ENCODE assay signal across 1 cellular context in the genomic region with DNA sequence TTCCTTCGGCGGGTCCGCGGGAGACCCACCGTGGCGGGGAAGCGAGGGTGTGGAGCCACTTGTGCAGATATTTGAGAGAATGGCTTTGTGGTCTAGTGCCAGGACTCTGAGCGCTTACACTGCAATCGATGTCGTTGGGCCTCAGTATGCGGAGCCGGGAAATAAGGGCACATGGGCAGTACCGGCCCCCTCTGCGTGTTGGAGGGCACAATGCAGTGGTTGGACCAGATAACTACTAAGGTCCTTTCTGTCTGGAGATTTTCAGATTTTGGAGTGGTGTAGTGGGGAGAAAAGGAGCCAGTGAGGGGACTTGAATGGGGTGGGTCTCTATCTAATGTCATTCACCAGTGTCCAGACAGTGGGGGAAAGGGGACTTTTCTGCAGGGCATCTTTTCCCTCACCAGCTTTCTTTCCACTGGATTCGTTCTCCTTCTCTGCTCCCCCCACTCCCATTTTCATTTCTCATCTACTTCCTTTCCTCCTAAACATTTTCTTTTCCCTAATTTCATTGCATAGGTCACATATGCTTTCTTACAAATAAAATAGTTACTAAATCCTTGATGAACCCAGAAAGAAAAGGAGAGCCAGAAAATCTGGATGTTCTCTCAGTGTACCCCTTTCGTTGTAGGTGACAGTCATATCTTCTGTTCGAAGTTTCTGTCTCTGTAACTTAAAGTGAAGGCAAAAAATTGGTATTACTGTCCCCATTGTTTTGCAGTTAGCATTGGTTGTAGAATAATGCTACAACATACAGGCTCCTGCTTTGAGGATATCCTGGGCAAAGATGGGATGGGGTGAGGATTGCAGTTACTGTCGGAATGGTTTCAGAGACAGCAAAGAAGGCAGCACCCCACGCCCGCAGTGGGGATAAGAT.
TF ChIP-seq lines count a peak whose summit lies in the region.

No MANE protein-coding gene starts in this region.

TF ChIP-seq in H1, 55 proteins besides CTCF, POLR2A, EP300 and RAD21:
- TF ChIP-seq EZH2 (IDR thresholded peaks at IDR 0.05; ENCODE audit: low read depth, low read length, severe bottlenecking), result no peak
- peak; percentile 52 for TF ChIP-seq SAP30 (IDR thresholded peaks at IDR 0.05; ENCODE audit: insufficient read depth, insufficient replicate concordance, low read length)
- TF ChIP-seq KDM4A (IDR thresholded peaks at IDR 0.05; ENCODE audit: low read depth, low read length, severe bottlenecking), result peak; percentile 65
- TF ChIP-seq USF2 (IDR thresholded peaks at IDR 0.05; ENCODE audit: low read length), result no peak
- TF ChIP-seq MAFK (IDR thresholded peaks at IDR 0.05; ENCODE audit: low read depth, low read length), result peak; percentile 5; the same call in 1 of the 2 replicates
